ENCODE assay signal across 18 cellular contexts in the genomic region with DNA sequence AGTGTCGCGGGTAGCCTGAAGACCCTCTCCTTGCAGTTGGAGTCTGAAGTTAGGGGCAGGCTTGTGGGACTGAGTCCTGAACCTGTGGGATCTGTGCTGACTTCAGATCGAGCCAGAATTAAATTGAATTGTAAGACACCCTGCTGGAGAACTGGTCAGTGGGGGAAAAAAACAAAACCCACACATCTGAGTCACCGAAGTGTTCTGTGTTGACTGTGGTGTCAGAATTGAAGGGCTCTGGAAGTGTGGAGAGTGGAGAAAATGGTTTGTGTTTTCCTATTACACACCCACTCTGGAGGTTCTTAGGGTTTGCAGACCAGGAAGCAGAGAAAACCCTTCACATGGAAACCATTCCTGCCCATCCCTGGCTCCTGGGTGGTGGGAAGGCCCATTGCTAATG.
DNase-seq lines count a peak whose midpoint lies in the region; ATAC-seq and TF ChIP-seq lines count a peak whose summit lies in the region.
"Had no signal": no experiment of that assay in that cellular context is flagged by ENCODE, and none has a peak within 500 bp of the region (broad histone marks: within the 10 kb centered on the region; RNA-seq: fewer than 3 reads in every experiment).

No MANE protein-coding gene starts in this region.

- H3K4me1 Mint-ChIP-seq in type B pancreatic cell (ENCODE audit: unreplicated experiment) = peaks cover 18% of the 10 kb centered on the region

- no peaks in the 10 kb centered on the region for H3K36me3 Mint-ChIP-seq in type B pancreatic cell
- H3K36me3 Mint-ChIP-seq: CD4-positive, alpha-beta memory T cell had no signal

- DNase-seq in ELR (ENCODE audit: low read depth) (peak; percentile 6), RPMI7951 (ENCODE audit: low read depth) (peak; percentile 66), astrocyte of the spinal cord (ENCODE audit: low read depth, low spot score) (peak; percentile 31), renal cortical epithelial cell (ENCODE audit: low read depth) (peak; percentile 26), DMS 273 (lab: John Stamatoyannopoulos, UW; ENCODE audit: unreplicated experiment) (no peak), type B pancreatic cell (ENCODE audit: extremely low spot score, unreplicated experiment) (no peak)
- DNase-seq: CD4-positive, alpha-beta memory T cell; MV-4-11; NCI-H1694 treated with DMSO at 0.1 percent for 48 hours; NCI-H510A treated with DMSO at 0.1 percent for 48 hours; NCI-H774; SHP77 had no signal

- H3K27ac Mint-ChIP-seq in type B pancreatic cell = no peak overlapping the region
- H3K27ac Mint-ChIP-seq: CD4-positive, alpha-beta memory T cell; GM23338 had no signal

- no peak for TF ChIP-seq CTCF in astrocyte of the spinal cord (IDR thresholded peaks at IDR 0.05; ENCODE audit: low read depth, low read length)
- no peak for TF ChIP-seq CTCF in type B pancreatic cell (conservative IDR thresholded peaks at IDR 0.05)

- H3K4me3 ChIP-seq in astrocyte of the spinal cord (ENCODE audit: low read depth, low read length) = no peak overlapping the region
- H3K4me3 ChIP-seq: GM23338, K562, SK-N-MC had no signal

- ATAC-seq in HG02884 (IDR thresholded peaks at IDR 0.05; ENCODE audit: unreplicated experiment) (no peak), HG03135 (IDR thresholded peaks at IDR 0.05; ENCODE audit: unreplicated experiment) (no peak)
- ATAC-seq: GM23338, HCT116, K562 had no signal

- no peaks in the 10 kb centered on the region for H3K9me3 Mint-ChIP-seq in type B pancreatic cell
- H3K9me3 Mint-ChIP-seq: CD4-positive, alpha-beta memory T cell; GM23338 had no signal

- H3K27me3 Mint-ChIP-seq in type B pancreatic cell = peaks cover 29% of the 10 kb centered on the region

- in situ Hi-C loops in astrocyte of the spinal cord (cut with HindIII; ENCODE audit: low sequenced_read_pairs) = no loop called here

- no peak overlapping the region for H3K4me3 Mint-ChIP-seq in type B pancreatic cell
- H3K4me3 Mint-ChIP-seq: CD4-positive, alpha-beta memory T cell; GM23338 had no signal

Comparison
In these comparisons a context has a peak if more than half of its experiments do, and no peak if none do; other contexts are left out.
1. DNase-seq: peak in ELR (single experiment), RPMI7951 (single experiment), astrocyte of the spinal cord (single experiment) and renal cortical epithelial cell (single experiment); none in DMS 273 (single experiment) and type B pancreatic cell (single experiment).